In the genomic region with DNA sequence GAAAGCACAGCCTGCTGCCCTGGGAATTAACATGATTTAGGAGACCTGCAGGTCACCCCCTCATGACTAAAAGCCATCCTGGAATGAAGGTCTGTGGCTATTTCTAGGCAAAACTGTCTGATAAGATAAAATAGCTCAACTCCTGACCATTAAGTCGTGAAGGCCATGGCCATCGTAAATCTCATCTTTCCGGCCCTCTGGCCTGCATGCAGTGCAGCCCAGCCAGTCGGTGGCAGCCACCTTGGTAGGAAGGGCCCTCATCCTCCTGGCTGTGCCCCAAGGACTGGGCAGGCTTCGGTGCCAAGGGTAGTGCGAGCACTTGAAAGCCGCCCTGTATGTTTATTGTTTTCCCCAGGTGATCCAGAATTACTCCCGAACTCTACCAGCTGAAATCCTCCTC, we compare ENCODE assay signal across 16 cellular contexts. TPM values are rescaled to one million over a fixed set of nuclear protein-coding genes. Genes with fewer than 3 reads are reported as not detected.
DNase-seq lines count a peak whose midpoint lies in the region; FAIRE-seq and TF ChIP-seq lines count a peak whose summit lies in the region.
"Had no signal": no experiment of that assay in that cellular context is flagged by ENCODE, and none has a peak within 500 bp of the region (broad histone marks: within the 10 kb centered on the region; RNA-seq: fewer than 3 reads in every experiment).

No MANE protein-coding gene starts in this region.

- no peak for TF ChIP-seq CTCF in adrenal gland (IDR thresholded peaks at IDR 0.05)
- TF ChIP-seq CTCF in nephron progenitor cell (IDR thresholded peaks at IDR 0.05): no peak
- TF ChIP-seq CTCF in kidney (IDR thresholded peaks at IDR 0.05; ENCODE audit: borderline replicate concordance, extremely low read depth, insufficient read depth): no peak

- peak; percentile 71 for DNase-seq in A172 (ENCODE audit: low spot score)
- DNase-seq in DMS79 (lab: John Stamatoyannopoulos, UW): peak; percentile 36
- DNase-seq in adrenal gland: peak; percentile 47 to 94 (median 86)
- peak; percentile 46 for DNase-seq in nephron progenitor cell
- no peak for DNase-seq in kidney
- no peak for DNase-seq in NCI-H748 (lab: John Stamatoyannopoulos, UW; ENCODE audit: unreplicated experiment)
- DNase-seq: AML-193; Caco-2; CD4-positive, alpha-beta T cell; GF-D8; GOT3; H9 had no signal

- H3K36me3 Mint-ChIP-seq in nephron progenitor cell (ENCODE audit: low read depth): no peaks in the 10 kb centered on the region

- H3K27ac Mint-ChIP-seq in nephron progenitor cell: no peak overlapping the region
- H3K27ac Mint-ChIP-seq: CD4-positive, alpha-beta T cell; H9 had no signal

- peaks cover 86% of the 10 kb centered on the region for H3K4me1 Mint-ChIP-seq in nephron progenitor cell

- H3K27me3 Mint-ChIP-seq in nephron progenitor cell (ENCODE audit: low read depth, poor library complexity): peaks cover 28% of the 10 kb centered on the region
- H3K27me3 Mint-ChIP-seq: CD4-positive, alpha-beta T cell had no signal

- H3K9me3 Mint-ChIP-seq in nephron progenitor cell: no peaks in the 10 kb centered on the region
- H3K9me3 Mint-ChIP-seq: CD4-positive, alpha-beta T cell; H9 had no signal

- H3K9me3 ChIP-seq in adrenal gland (replicated peaks in 1 of 3) (no peaks in the 10 kb centered on the region), kidney (ENCODE audit: control insufficient read depth in 1 of 2, low read length in 2 of 2) (no peaks in the 10 kb centered on the region)
- H3K9me3 ChIP-seq: A549, Caco-2 had no signal

- H3K36me3 ChIP-seq in adrenal gland (replicated peaks in 1 of 2): no peaks in the 10 kb centered on the region
- H3K36me3 ChIP-seq in kidney (ENCODE audit: control insufficient read depth in 1 of 2, insufficient read depth in 2 of 2, low read length in 2 of 2): no peaks in the 10 kb centered on the region

- TF ChIP-seq POLR2A in adrenal gland (IDR thresholded peaks at IDR 0.05): peak in 1 of 2 donors; percentile 53

- no peak for FAIRE-seq in kidney (lab: Jason Lieb, UNC)
- FAIRE-seq: A549, D721Med had no signal

- peaks cover 19 to 34% of the 10 kb centered on the region in 2 donors for H3K4me1 ChIP-seq in adrenal gland (replicated peaks in 1 of 2)
- H3K4me1 ChIP-seq in kidney (ENCODE audit: control insufficient read depth in 1 of 2, insufficient read depth in 1 of 2, low read depth in 1 of 2, low read length in 2 of 2): peaks cover 0 to 2% of the 10 kb centered on the region in 2 donors

- no peak overlapping the region for H3K4me3 Mint-ChIP-seq in nephron progenitor cell
- H3K4me3 Mint-ChIP-seq: CD4-positive, alpha-beta T cell; H9 had no signal

- no peak overlapping the region for H3K4me3 ChIP-seq in adrenal gland
- no peak overlapping the region for H3K4me3 ChIP-seq in kidney (ENCODE audit: low read length in 2 of 2)
- H3K4me3 ChIP-seq: A549 had no signal

- WGBS in adrenal gland, 4 donors: 34 to 54% (median 40%) methylated on average over 5 to 8 of the region's 8 CpGs

- peak overlapping the region in 3 of 5 donors; percentile 65 to 83 (median 81) for H3K27ac ChIP-seq in adrenal gland
- no peak overlapping the region for H3K27ac ChIP-seq in kidney (ENCODE audit: low read depth in 2 of 2, low read length in 2 of 2)
- H3K27ac ChIP-seq: A549, C4-2B had no signal

- no peaks in the 10 kb centered on the region for H3K27me3 ChIP-seq in adrenal gland

- intact Hi-C loops in adrenal gland (cut with DNase I) (no loop called here), kidney (cut with DNase I) (no loop called here)

- no peak overlapping the region for H3K9ac ChIP-seq in kidney (ENCODE audit: low read length in 2 of 2)

RNA-seq across cellular contexts. Expression of gene MEOX1, which starts 18.2 kb away (rescaled TPM):
- total RNA-seq in A172 (2014; rRNA removed; shearing (Covaris generic)): not detected in 2 replicates
- total RNA-seq in adrenal gland: under 1 TPM in 6 of 8 donors, not detected in 2; 0.11 to 0.87 (median 0.40) TPM
- polyA plus RNA-seq in adrenal gland: 1 to 10 TPM in 1 of 3 donors, under 1 TPM in 2; 0.16 to 6.6 (median 0.72) TPM
- 1.4 TPM for total RNA-seq in kidney
- not detected for polyA plus RNA-seq in kidney (ENCODE audit: insufficient read depth, low read depth, low replicate concordance)
- total RNA-seq: H9 had no signal
- polyA plus RNA-seq: A549, BJ had no signal

Comparison
In these comparisons a context has a peak if more than half of its experiments do, and no peak if none do; other contexts are left out.
1. DNase-seq: peak in A172 (single experiment), DMS79 (single experiment), adrenal gland (7 of 7) and nephron progenitor cell (single experiment); none in kidney (single experiment) and NCI-H748 (single experiment).
2. H3K27ac ChIP-seq: peak in adrenal gland (3 of 5); none in kidney (0 of 2).